ENCODE assay signal across 1 cellular context in genomic region chr2:168186452-168186851, GRCh38.
TF ChIP-seq lines count a peak whose summit lies in the region.

No MANE protein-coding gene starts in this region.

TF ChIP-seq in IMR-90, 13 proteins besides CTCF, POLR2A, EP300 and RAD21 (continued from another document):
- TF ChIP-seq FOS (IDR thresholded peaks at IDR 0.05; ENCODE audit: low read depth, low read length) (no peak), ELK1 (IDR thresholded peaks at IDR 0.05; ENCODE audit: borderline replicate concordance, low read depth, low read length) (no peak), CEBPB (IDR thresholded peaks at IDR 0.05; ENCODE audit: low read depth, low read length) (no peak), MAZ (IDR thresholded peaks at IDR 0.05; ENCODE audit: borderline replicate concordance, low read depth, low read length) (no peak), BHLHE40 (IDR thresholded peaks at IDR 0.05; ENCODE audit: low read depth, low read length) (no peak), RFX5 (IDR thresholded peaks at IDR 0.05; ENCODE audit: low read depth, low read length) (no peak)
